13 cellular contexts compared by ENCODE assay signal in the genomic region with DNA sequence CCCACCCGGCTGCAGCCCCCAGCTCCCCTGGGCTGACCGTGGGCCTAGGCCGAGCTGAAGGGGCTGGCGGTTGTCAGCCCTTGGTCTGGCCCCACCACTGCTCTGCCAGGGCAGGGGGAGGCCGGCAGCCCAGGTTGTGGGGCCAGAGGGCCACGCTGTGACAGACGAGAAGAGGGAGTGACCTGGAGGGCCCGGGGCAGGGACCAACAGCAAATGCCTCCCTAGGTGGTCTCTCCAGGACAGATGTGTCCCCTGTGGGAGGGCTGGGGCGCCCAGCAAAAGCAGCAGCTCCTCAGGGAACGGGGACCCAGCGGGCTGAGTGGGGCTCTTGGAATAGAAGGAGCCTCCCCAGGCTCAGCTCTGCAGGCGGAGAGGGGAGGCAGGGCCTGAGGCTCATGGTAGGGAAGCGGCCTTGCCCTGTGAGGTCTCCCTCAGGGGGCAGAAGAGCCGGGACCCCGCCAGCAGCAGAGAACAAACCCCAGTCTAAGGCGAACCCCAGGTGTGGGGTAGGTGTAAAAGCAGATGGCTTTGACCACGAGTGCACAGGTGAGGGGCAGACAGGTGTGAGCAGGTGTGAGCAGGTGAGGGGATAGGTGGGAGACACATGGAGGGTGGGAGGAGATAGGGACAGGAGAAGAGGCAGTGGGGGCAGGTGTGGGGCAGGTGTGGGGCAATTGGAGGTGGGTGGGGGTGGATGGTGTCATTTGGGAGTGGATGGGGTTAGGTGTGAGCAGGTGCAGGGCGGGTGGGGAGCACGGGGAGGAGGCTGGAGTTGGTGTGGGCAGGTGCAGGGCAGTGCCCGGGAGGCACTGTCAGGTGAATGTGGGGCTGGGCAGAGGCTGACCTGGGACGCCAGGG. TPM values are rescaled to one million over a fixed set of nuclear protein-coding genes. Genes with fewer than 3 reads are reported as not detected.
DNase-seq lines count a peak whose midpoint lies in the region; ATAC-seq and TF ChIP-seq lines count a peak whose summit lies in the region.
"Had no signal": no experiment of that assay in that cellular context is flagged by ENCODE, and none has a peak within 500 bp of the region (broad histone marks: within the 10 kb centered on the region; RNA-seq: fewer than 3 reads in every experiment).

No MANE protein-coding gene starts in this region.

- H4K5ac ChIP-seq in H9 (ENCODE audit: insufficient read length, low read depth, low read length) = no peak overlapping the region

- intact Hi-C loops in posterior cingulate gyrus (cut with DNase I) = no loop called here

- H3K27ac ChIP-seq in H9 (ENCODE audit: insufficient read length, low read depth, low read length) = no peak overlapping the region
- H3K27ac ChIP-seq: HL-60, neutrophil had no signal

- no peak overlapping the region for H2BK15ac ChIP-seq in H9 (ENCODE audit: low read depth, low read length)

- no peak overlapping the region for H2BK12ac ChIP-seq in H9 (ENCODE audit: insufficient read length, low read depth, low read length)

- H4K8ac ChIP-seq in H9 (replicated peaks; ENCODE audit: insufficient read length, low read depth, low read length) = no peak overlapping the region

- no peak overlapping the region for H2BK20ac ChIP-seq in H9 (ENCODE audit: low read depth, low read length, poor library complexity, severe bottlenecking)

- H3K27ac Mint-ChIP-seq in H9 (no peak overlapping the region), glutamatergic neuron (ENCODE audit: unreplicated experiment) (no peak overlapping the region)
- H3K27ac Mint-ChIP-seq: brain had no signal

- H3K79me1 ChIP-seq in H9 (ENCODE audit: insufficient read depth, low read depth, low read length, poor library complexity, severe bottlenecking) = no peaks in the 10 kb centered on the region

- no peaks in the 10 kb centered on the region for H3K9me3 ChIP-seq in H9 (ENCODE audit: control insufficient read depth, low read depth, low read length)
- H3K9me3 ChIP-seq: neutrophil had no signal

- no peaks in the 10 kb centered on the region for H3K27me3 ChIP-seq in H9 (ENCODE audit: insufficient read depth, low read length)

- H3K36me3 Mint-ChIP-seq in H9 (ENCODE audit: insufficient read depth in 1 of 3, low read depth in 3 of 3) = peaks cover 0 to 10% (median 3%) of the 10 kb centered on the region in 3 experiments; a peak in 6 of 7 replicates
- H3K36me3 Mint-ChIP-seq in glutamatergic neuron (ENCODE audit: unreplicated experiment) = no peaks in the 10 kb centered on the region

- H3K4me1 Mint-ChIP-seq in H9 (no peaks in the 10 kb centered on the region), glutamatergic neuron (ENCODE audit: low read depth, unreplicated experiment) (peaks cover 16% of the 10 kb centered on the region)

- H3K9me3 Mint-ChIP-seq in H9 = no peaks in the 10 kb centered on the region
- H3K9me3 Mint-ChIP-seq in glutamatergic neuron (ENCODE audit: unreplicated experiment) = peaks cover 8% of the 10 kb centered on the region
- H3K9me3 Mint-ChIP-seq: brain had no signal

- no peak overlapping the region for H3T11ph ChIP-seq in H9 (ENCODE audit: low read length)

- no peak overlapping the region for H3K4ac ChIP-seq in H9 (ENCODE audit: low read depth, low read length)

- no peak overlapping the region for H3K4me2 ChIP-seq in H9 (ENCODE audit: insufficient read depth, insufficient read length, low read length)

- H2BK5ac ChIP-seq in H9 (ENCODE audit: insufficient read length, low read length) = no peak overlapping the region

- H3K27me3 Mint-ChIP-seq in H9 (ENCODE audit: low read depth) = peaks cover 10% of the 10 kb centered on the region
- peaks cover 12% of the 10 kb centered on the region for H3K27me3 Mint-ChIP-seq in glutamatergic neuron (ENCODE audit: unreplicated experiment)

- H2AK5ac ChIP-seq in H9 (ENCODE audit: insufficient read length, low read length) = no peak overlapping the region

- DNase-seq in activated CD4-positive, alpha-beta T cell treated with anti-CD3 and anti-CD28 coated beads, Interleukin-2, amount 50 U/mL, for 1 hour = peak; percentile 0
- DNase-seq in activated CD4-positive, alpha-beta T cell treated with anti-CD3 and anti-CD28 coated beads for 1 hour = no peak
- peak; percentile 21 for DNase-seq in H9
- peak; percentile 12 for DNase-seq in glutamatergic neuron
- DNase-seq in posterior cingulate gyrus = peak in 6 of 10 donors; percentile 3 to 76 (median 32)
- no peak for DNase-seq in SW480 (ENCODE audit: low spot score)
- DNase-seq in NCI-H774 (lab: John Stamatoyannopoulos, UW) = no peak
- DNase-seq: DMS79, NCI-H2107 had no signal

- H3K23ac ChIP-seq in H9 (ENCODE audit: insufficient read length, low read depth, low read length) = no peak overlapping the region

- TF ChIP-seq CTCF in H9 (conservative IDR thresholded peaks at IDR 0.05) (no peak), glutamatergic neuron (IDR thresholded peaks at IDR 0.05; ENCODE audit: partially characterized antibody, unreplicated experiment) (no peak)

- no peak for ATAC-seq in GM18867 (IDR thresholded peaks at IDR 0.05; ENCODE audit: unreplicated experiment)

- H4K91ac ChIP-seq in H9 (ENCODE audit: insufficient read length, low read depth, low read length) = no peak overlapping the region

- peaks cover 3% of the 10 kb centered on the region for H3K23me2 ChIP-seq in H9 (ENCODE audit: insufficient read length, low read depth, low read length, poor library complexity, severe bottlenecking)

- H2BK120ac ChIP-seq in H9 (ENCODE audit: low read depth, low read length, poor library complexity, severe bottlenecking) = no peak overlapping the region

- H3K4me1 ChIP-seq in H9 (ENCODE audit: insufficient read depth, low read length) = no peaks in the 10 kb centered on the region

- H3K18ac ChIP-seq in H9 (ENCODE audit: insufficient read length, low read depth, low read length) = no peak overlapping the region

- no peak overlapping the region for H3K56ac ChIP-seq in H9 (ENCODE audit: insufficient read length, low read depth, low read length)

- no peak overlapping the region for H3K9ac ChIP-seq in H9 (ENCODE audit: extremely low read depth, insufficient read length, low read length)

- no CpG with 5 or more reads among the region's 21 CpGs for WGBS in H9 (ENCODE audit: extremely low coverage, insufficient read length, low lambda C conversion rate)

- no peak overlapping the region for H2AFZ ChIP-seq in H9 (ENCODE audit: low read length)

- H3K4me3 Mint-ChIP-seq in H9 = no peak overlapping the region
- no peak overlapping the region for H3K4me3 Mint-ChIP-seq in glutamatergic neuron (ENCODE audit: unreplicated experiment)
- H3K4me3 Mint-ChIP-seq: brain had no signal

- no peaks in the 10 kb centered on the region for H3K79me2 ChIP-seq in H9 (ENCODE audit: insufficient read depth, low read length)

- H4K20me1 ChIP-seq in H9 (ENCODE audit: control insufficient read depth, insufficient read depth, insufficient read length) = no peaks in the 10 kb centered on the region

- H3K14ac ChIP-seq in H9 (ENCODE audit: insufficient read depth, low read length) = no peak overlapping the region; the same call in 1 of the 2 replicates

RNA-seq across cellular contexts. Expression of a gene that starts 34.1 kb away (rescaled TPM):
- total RNA-seq in H9 (2021) (1.7 and 2.3 TPM in 2 replicates), glutamatergic neuron (ENCODE audit: unreplicated experiment) (769 TPM)

RNA-seq across cellular contexts. Expression of a gene that starts 42.4 kb away (rescaled TPM):
- 128 and 136 TPM in 2 replicates for total RNA-seq in H9 (2021)
- total RNA-seq in glutamatergic neuron (ENCODE audit: unreplicated experiment) = 302 TPM

Comparison
In these comparisons a context has a peak if more than half of its experiments do, and no peak if none do; other contexts are left out.
1. DNase-seq: peak in activated CD4-positive, alpha-beta T cell treated with anti-CD3 and anti-CD28 coated beads, Interleukin-2, amount 50 U/mL, for 1 hour (single experiment), H9 (single experiment), glutamatergic neuron (single experiment) and posterior cingulate gyrus (6 of 10); none in activated CD4-positive, alpha-beta T cell treated with anti-CD3 and anti-CD28 coated beads for 1 hour (single experiment), SW480 (single experiment) and NCI-H774 (single experiment).
2. RNA of a gene that starts 34.1 kb away (total RNA-seq): 769 TPM in glutamatergic neuron (single experiment); 1.7 to 2.3 TPM in H9; every median in the first group is over 100 times any median in the second.